Comparison of ENCODE assay signal across 13 cellular contexts in the genomic region with DNA sequence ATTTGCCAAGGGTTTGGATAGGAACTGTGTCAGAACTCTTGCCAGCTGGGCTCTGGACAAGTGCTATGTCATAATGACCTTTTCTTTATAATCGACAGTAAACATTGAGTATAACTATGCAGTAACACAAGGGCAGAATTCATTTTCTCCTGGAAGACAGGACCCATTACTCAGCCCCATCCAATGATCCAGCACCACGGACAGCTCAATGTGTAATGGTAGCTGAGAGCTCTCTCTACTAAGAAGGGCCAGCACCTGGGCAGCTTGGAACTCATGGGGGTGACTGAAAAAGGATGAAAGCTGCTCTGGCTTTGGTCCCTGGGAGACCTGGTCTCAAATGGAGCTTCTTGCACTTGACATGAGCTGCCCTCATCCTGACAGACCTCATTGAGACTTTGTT.
DNase-seq lines count a peak whose midpoint lies in the region; ATAC-seq, FAIRE-seq and TF ChIP-seq lines count a peak whose summit lies in the region.
"Had no signal": no experiment of that assay in that cellular context is flagged by ENCODE, and none has a peak within 500 bp of the region (broad histone marks: within the 10 kb centered on the region; RNA-seq: fewer than 3 reads in every experiment).

No MANE protein-coding gene starts in this region.

- H3K9ac ChIP-seq in HepG2 (ENCODE audit: insufficient read depth, low read depth, low read length), result no peak overlapping the region

- 0% methylated on average over 2 of the region's 2 CpGs for WGBS in HepG2 (ENCODE audit: low lambda C conversion rate)
- 14% methylated on average over 2 of the region's 2 CpGs for WGBS in right lobe of liver (ENCODE audit: insufficient coverage, low coverage, low lambda C conversion rate, missing lambda C conversion rate)

- no peak overlapping the region for H2AFZ ChIP-seq in HepG2 (ENCODE audit: low read length)

- no peak overlapping the region for H3K4me2 ChIP-seq in HepG2 (ENCODE audit: low read depth, low read length)

- TF ChIP-seq EP300 in HepG2 (IDR thresholded peaks at IDR 0.05; ENCODE audit: low read depth in 2 of 2, low read length in 2 of 2), result no peak
- no peak for TF ChIP-seq EP300 in HepG2 (CRISPR knock-in tag; IDR thresholded peaks at IDR 0.05; ENCODE audit: borderline replicate concordance)

- POLR2A ChIA-PET in HepG2 (lab: Yijun Ruan, JAX), result no interaction called here

- in situ Hi-C loops in HepG2 (cut with HindIII; ENCODE audit: extremely low pct_ligation_motif_present, low pct_unique_long_range_greater_than_20kb), result no loop called here

- H3K9me3 ChIP-seq in HepG2 (ENCODE audit: low read length), result no peaks in the 10 kb centered on the region
- H3K9me3 ChIP-seq in right lobe of liver, result no peaks in the 10 kb centered on the region

- H3K4me1 ChIP-seq in HepG2 (ENCODE audit: insufficient read depth, low read length), result no peaks in the 10 kb centered on the region
- H3K4me1 ChIP-seq in right lobe of liver, result no peaks in the 10 kb centered on the region

- no TSS peak for BruUV-seq in HepG2 (replicated peaks; lab: Mats Ljungman, UMichigan)

- CTCF ChIA-PET in HepG2 (lab: Yijun Ruan, JAX; ENCODE audit: low intra/inter-chr PET ratio, low total read pairs), result no interaction called here

- H3K27me3 ChIP-seq in HepG2 (ENCODE audit: control insufficient read depth in 1 of 2, insufficient read depth in 2 of 2, low read length in 2 of 2) (no peaks in the 10 kb centered on the region), right lobe of liver (no peaks in the 10 kb centered on the region)

- TF ChIP-seq CTCF in HepG2 (CRISPR knock-in tag; IDR thresholded peaks at IDR 0.05), result no peak
- no peak for TF ChIP-seq CTCF in right lobe of liver (IDR thresholded peaks at IDR 0.05)
- TF ChIP-seq CTCF in fibroblast of pulmonary artery (IDR thresholded peaks at IDR 0.05; ENCODE audit: low read length, missing control alignments), result no peak

- no peak for TF ChIP-seq POLR2A in HepG2 (IDR thresholded peaks at IDR 0.05; ENCODE audit: insufficient read depth in 1 of 2, low read depth in 2 of 2, low read length in 2 of 2)
- TF ChIP-seq POLR2A in right lobe of liver (IDR thresholded peaks at IDR 0.05), result no peak

- H3K79me2 ChIP-seq in HepG2 (ENCODE audit: insufficient read depth, low read length), result no peaks in the 10 kb centered on the region

- TF ChIP-seq RAD21 in HepG2 (CRISPR knock-in tag; IDR thresholded peaks at IDR 0.05), result no peak

- no peak overlapping the region for H3K4me3 ChIP-seq in HepG2 (replicated peaks in 1 of 3; ENCODE audit: insufficient read depth in 1 of 3, low read depth in 2 of 3, low read length in 3 of 3)
- H3K4me3 ChIP-seq in right lobe of liver, result no peak overlapping the region
- H3K4me3 ChIP-seq in fibroblast of pulmonary artery (replicated peaks; ENCODE audit: low read depth, low read length), result no peak overlapping the region

- H3K27ac ChIP-seq in HepG2 (ENCODE audit: extremely low read length, insufficient read depth, low read length), result no peak overlapping the region
- H3K27ac ChIP-seq in right lobe of liver, result no peak overlapping the region

- H4K20me1 ChIP-seq in HepG2 (ENCODE audit: insufficient read depth, low read length), result no peaks in the 10 kb centered on the region

- DNase-seq in HepG2 (ENCODE audit: low spot score) (no peak), right lobe of liver (no peak), RPMI7951 (ENCODE audit: low read depth) (peak; percentile 2), fibroblast of pulmonary artery (ENCODE audit: low read depth) (peak; percentile 4), urothelium cell line (ENCODE audit: low spot score) (peak; percentile 32), OCI-M2 (lab: John Stamatoyannopoulos, UW; ENCODE audit: unreplicated experiment) (no peak), mesenteric fat pad (ENCODE audit: low spot score) (no peak)
- DNase-seq: activated CD4-positive, alpha-beta T cell treated with anti-CD3 and anti-CD28 coated beads, Interleukin-2, amount 50 U/mL, for 48 hours; activated naive CD4-positive, alpha-beta T cell; kidney; NCI-H510A had no signal

- FAIRE-seq in HepG2 (lab: Jason Lieb, UNC) (no peak), urothelium cell line (lab: Jason Lieb, UNC) (no peak)
- FAIRE-seq: G401.6, kidney had no signal

- ATAC-seq in HepG2 (no peak), right lobe of liver (no peak), GM18498 (IDR thresholded peaks at IDR 0.05; ENCODE audit: unreplicated experiment) (no peak)

- intact Hi-C loops in HepG2 (cut with micrococcal nuclease; ENCODE audit: unreplicated experiment) (no loop called here), right lobe of liver (cut with DNase I) (no loop called here)

- no peaks in the 10 kb centered on the region for H3K36me3 ChIP-seq in HepG2 (replicated peaks in 1 of 2; ENCODE audit: control insufficient read depth in 1 of 2, insufficient read depth in 2 of 2, low read length in 2 of 2)
- H3K36me3 ChIP-seq in right lobe of liver, result no peaks in the 10 kb centered on the region

TF ChIP-seq in HepG2, 621 proteins besides CTCF, POLR2A, EP300 and RAD21:
- TF ChIP-seq MIER2 (CRISPR knock-in tag; IDR thresholded peaks at IDR 0.05), result peak; percentile 95
- TF ChIP-seq, protein P1, sequence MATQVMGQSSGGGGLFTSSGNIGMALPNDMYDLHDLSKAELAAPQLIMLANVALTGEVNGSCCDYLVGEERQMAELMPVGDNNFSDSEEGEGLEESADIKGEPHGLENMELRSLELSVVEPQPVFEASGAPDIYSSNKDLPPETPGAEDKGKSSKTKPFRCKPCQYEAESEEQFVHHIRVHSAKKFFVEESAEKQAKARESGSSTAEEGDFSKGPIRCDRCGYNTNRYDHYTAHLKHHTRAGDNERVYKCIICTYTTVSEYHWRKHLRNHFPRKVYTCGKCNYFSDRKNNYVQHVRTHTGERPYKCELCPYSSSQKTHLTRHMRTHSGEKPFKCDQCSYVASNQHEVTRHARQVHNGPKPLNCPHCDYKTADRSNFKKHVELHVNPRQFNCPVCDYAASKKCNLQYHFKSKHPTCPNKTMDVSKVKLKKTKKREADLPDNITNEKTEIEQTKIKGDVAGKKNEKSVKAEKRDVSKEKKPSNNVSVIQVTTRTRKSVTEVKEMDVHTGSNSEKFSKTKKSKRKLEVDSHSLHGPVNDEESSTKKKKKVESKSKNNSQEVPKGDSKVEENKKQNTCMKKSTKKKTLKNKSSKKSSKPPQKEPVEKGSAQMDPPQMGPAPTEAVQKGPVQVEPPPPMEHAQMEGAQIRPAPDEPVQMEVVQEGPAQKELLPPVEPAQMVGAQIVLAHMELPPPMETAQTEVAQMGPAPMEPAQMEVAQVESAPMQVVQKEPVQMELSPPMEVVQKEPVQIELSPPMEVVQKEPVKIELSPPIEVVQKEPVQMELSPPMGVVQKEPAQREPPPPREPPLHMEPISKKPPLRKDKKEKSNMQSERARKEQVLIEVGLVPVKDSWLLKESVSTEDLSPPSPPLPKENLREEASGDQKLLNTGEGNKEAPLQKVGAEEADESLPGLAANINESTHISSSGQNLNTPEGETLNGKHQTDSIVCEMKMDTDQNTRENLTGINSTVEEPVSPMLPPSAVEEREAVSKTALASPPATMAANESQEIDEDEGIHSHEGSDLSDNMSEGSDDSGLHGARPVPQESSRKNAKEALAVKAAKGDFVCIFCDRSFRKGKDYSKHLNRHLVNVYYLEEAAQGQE (IDR thresholded peaks at IDR 0.05; ENCODE audit: borderline replicate concordance in 1 of 2, low read depth in 1 of 2, low read length in 2 of 2), result peak; percentile 59 to 93
- TF ChIP-seq ZNF644 (CRISPR knock-in tag; IDR thresholded peaks at IDR 0.05; ENCODE audit: low read depth), result 0 out of 2 replicates have a peak, but pooled peaks have one; percentile 23
- TF ChIP-seq ZNF12 (CRISPR knock-in tag; IDR thresholded peaks at IDR 0.05), result no peak
- TF ChIP-seq ZNF629 (CRISPR knock-in tag; conservative IDR thresholded peaks at IDR 0.05), result peak; percentile 56

Comparison
In these comparisons a context has a peak if more than half of its experiments do, and no peak if none do; other contexts are left out.
1. DNase-seq: peak in RPMI7951 (single experiment), fibroblast of pulmonary artery (single experiment) and urothelium cell line (single experiment); none in HepG2 (single experiment), right lobe of liver (0 of 3), OCI-M2 (single experiment) and mesenteric fat pad (single experiment).